8 cellular contexts compared by ENCODE assay signal in the genomic region with DNA sequence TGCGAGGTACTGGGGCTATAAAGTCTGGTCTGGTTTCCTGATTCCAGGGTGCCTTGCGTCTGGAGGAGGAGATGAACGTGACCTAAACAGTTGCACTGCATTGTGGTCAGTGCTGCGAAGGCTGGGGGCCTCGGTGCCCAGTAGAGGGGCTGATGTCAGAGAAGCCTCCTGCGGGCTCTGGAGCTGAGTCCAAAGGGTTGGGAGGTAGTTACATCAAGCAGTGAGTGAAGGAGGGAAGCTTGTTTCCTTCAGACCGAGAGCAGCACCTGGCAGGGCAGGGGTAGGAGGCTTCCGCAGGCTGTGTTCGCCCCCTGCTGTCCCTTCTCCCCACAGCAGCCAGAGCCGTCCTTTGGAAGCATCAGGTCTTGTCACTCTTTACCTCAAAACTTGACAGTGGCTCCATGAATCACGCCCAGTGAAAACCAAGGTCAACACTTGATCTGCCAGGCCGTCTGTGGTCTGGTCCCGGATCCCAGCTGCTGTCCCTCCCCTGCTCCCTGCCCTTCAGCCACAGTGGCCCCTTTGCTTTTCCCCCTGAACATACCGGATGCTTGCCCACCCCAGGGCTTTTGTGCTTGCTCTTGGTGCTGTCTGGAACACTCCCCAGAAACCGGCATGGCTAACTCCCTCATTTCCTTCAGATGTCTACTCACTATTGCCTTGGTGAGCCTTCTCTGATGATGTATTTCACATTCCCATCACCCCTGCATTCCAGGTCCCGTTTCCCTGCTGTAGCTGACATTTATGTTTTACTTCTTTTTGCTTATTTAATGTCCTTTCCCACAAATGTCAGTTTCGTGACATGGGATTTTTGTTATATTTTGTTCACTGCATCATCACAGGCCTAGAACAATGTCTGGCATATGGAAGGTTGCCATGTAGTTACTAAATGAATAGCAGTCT. TPM values are rescaled to one million over a fixed set of nuclear protein-coding genes. Genes with fewer than 3 reads are reported as not detected.
DNase-seq lines count a peak whose midpoint lies in the region; ATAC-seq and TF ChIP-seq lines count a peak whose summit lies in the region.

No MANE protein-coding gene starts in this region.

- DNase-seq in NOMO-1 treated with DMSO at 0.1 percent for 48 hours (lab: John Stamatoyannopoulos, UW; ENCODE audit: unreplicated experiment) (peak; percentile 14), NOMO-1 treated with dmso at 0.1 percent for 144 hours (lab: John Stamatoyannopoulos, UW; ENCODE audit: unreplicated experiment) (no peak), NCI-H2227 (lab: John Stamatoyannopoulos, UW; ENCODE audit: unreplicated experiment) (peak; percentile 52), epithelial cell of proximal tubule (ENCODE audit: low read depth) (no peak), naive B cell (peak; percentile 27), type B pancreatic cell (ENCODE audit: extremely low spot score, unreplicated experiment) (peak; percentile 77)
- DNase-seq in activated CD8-positive, alpha-beta T cell treated with anti-CD3 and anti-CD28 coated beads for 36 hours: peak; percentile 72

- peaks cover 11% of the 10 kb centered on the region for H3K36me3 Mint-ChIP-seq in activated CD8-positive, alpha-beta T cell treated with anti-CD3 and anti-CD28 coated beads for 36 hours (ENCODE audit: low read depth)
- H3K36me3 Mint-ChIP-seq in naive B cell (peaks cover 0 to 6% of the 10 kb centered on the region in 2 donors), type B pancreatic cell (peaks cover 36% of the 10 kb centered on the region)

- H3K4me1 Mint-ChIP-seq in activated CD8-positive, alpha-beta T cell treated with anti-CD3 and anti-CD28 coated beads for 36 hours (ENCODE audit: low read depth): peaks cover 40% of the 10 kb centered on the region
- H3K4me1 Mint-ChIP-seq in naive B cell (peaks cover 13 to 53% (median 38%) of the 10 kb centered on the region in 3 donors), type B pancreatic cell (ENCODE audit: unreplicated experiment) (peaks cover 45% of the 10 kb centered on the region)

- POLR2A ChIA-PET in activated CD8-positive, alpha-beta T cell treated with anti-CD3 and anti-CD28 coated beads for 36 hours (lab: Charles Lee): interaction anchor here (1.0 kb wide), 2 partner anchors 210 to 220 kb away, joined by 4 read pairs; partner anchors contain the start of gene AHCY

- CTCF ChIA-PET in activated CD8-positive, alpha-beta T cell treated with anti-CD3 and anti-CD28 coated beads for 36 hours (lab: Charles Lee): interaction anchor here (0.6 to 7.5 kb wide), 22 partner anchors 8 to 246 kb away, joined by 3 to 100 read pairs (median 4); partner anchors contain the start of genes AHCY and ITCH

- no peaks in the 10 kb centered on the region for H3K9me3 Mint-ChIP-seq in activated CD8-positive, alpha-beta T cell treated with anti-CD3 and anti-CD28 coated beads for 36 hours
- H3K9me3 Mint-ChIP-seq in naive B cell (no peaks in the 10 kb centered on the region), type B pancreatic cell (no peaks in the 10 kb centered on the region)

- no peak overlapping the region for H3K4me3 Mint-ChIP-seq in activated CD8-positive, alpha-beta T cell treated with anti-CD3 and anti-CD28 coated beads for 36 hours
- H3K4me3 Mint-ChIP-seq in naive B cell: peak overlapping the region in 1 of 8 donors; percentile 59
- no peak overlapping the region for H3K4me3 Mint-ChIP-seq in type B pancreatic cell

- no peak overlapping the region for H3K27ac Mint-ChIP-seq in activated CD8-positive, alpha-beta T cell treated with anti-CD3 and anti-CD28 coated beads for 36 hours
- H3K27ac Mint-ChIP-seq in naive B cell (peak overlapping the region in 3 of 6 donors; percentile 29 to 85 (median 65)), type B pancreatic cell (peak overlapping the region; percentile 100)

- no peaks in the 10 kb centered on the region for H3K27me3 Mint-ChIP-seq in activated CD8-positive, alpha-beta T cell treated with anti-CD3 and anti-CD28 coated beads for 36 hours
- H3K27me3 Mint-ChIP-seq in naive B cell (no peaks in the 10 kb centered on the region), type B pancreatic cell (no peaks in the 10 kb centered on the region)

- intact Hi-C loops in activated CD8-positive, alpha-beta T cell treated with anti-CD3 and anti-CD28 coated beads for 36 hours (cut with micrococcal nuclease): no loop called here

- H3K4me3 ChIP-seq in epithelial cell of proximal tubule (ENCODE audit: low read depth, low read length): no peak overlapping the region

- TF ChIP-seq CTCF in activated CD8-positive, alpha-beta T cell treated with anti-CD3 and anti-CD28 coated beads for 36 hours (IDR thresholded peaks at IDR 0.05): peak; percentile 55
- TF ChIP-seq CTCF in epithelial cell of proximal tubule (conservative IDR thresholded peaks at IDR 0.05; ENCODE audit: low read depth, low read length) (peak; percentile 72), type B pancreatic cell (conservative IDR thresholded peaks at IDR 0.05) (peak; percentile 80)

- peak; percentile 71 for ATAC-seq in activated CD8-positive, alpha-beta T cell treated with anti-CD3 and anti-CD28 coated beads for 36 hours
- ATAC-seq in naive B cell (ENCODE audit: low read depth in 2 of 2) (peak; percentile 63 to 82), HG03025 (IDR thresholded peaks at IDR 0.05; ENCODE audit: low FRiP score, unreplicated experiment) (no peak)

RNA-seq across cellular contexts. Expression of gene DYNLRB1, which starts 7.0 kb away (rescaled TPM):
- 10 to 100 TPM; 66.6 to 70.9 TPM for total RNA-seq in activated CD8-positive, alpha-beta T cell treated with anti-CD3 and anti-CD28 coated beads for 36 hours
- total RNA-seq in epithelial cell of proximal tubule: 165 and 193 TPM in 2 replicates
- 100 to 1,000 TPM; 216 to 265 (median 253) TPM for polyA plus RNA-seq in naive B cell (ENCODE audit: low read depth in 6 of 6)
- total RNA-seq in type B pancreatic cell (ENCODE audit: low replicate concordance): 164 and 201 TPM in 2 replicates

RNA-seq across cellular contexts. Expression of gene MAP1LC3A, which starts 35.3 kb away (rescaled TPM):
- 1 to 10 TPM in 1 of 2 experiments, under 1 TPM in 1; 0.92 to 1.0 TPM for total RNA-seq in activated CD8-positive, alpha-beta T cell treated with anti-CD3 and anti-CD28 coated beads for 36 hours
- total RNA-seq in epithelial cell of proximal tubule (21.6 and 28.3 TPM in 2 replicates), type B pancreatic cell (ENCODE audit: low replicate concordance) (83.9 and 85.2 TPM in 2 replicates)
- polyA plus RNA-seq in naive B cell (ENCODE audit: low read depth in 6 of 6): 1 to 10 TPM in 4 of 6 donors, under 1 TPM in 2; 0.49 to 3.5 (median 1.8) TPM

Comparison
In these comparisons a context has a peak if more than half of its experiments do, and no peak if none do; other contexts are left out.
1. DNase-seq: peak in NOMO-1 treated with DMSO at 0.1 percent for 48 hours (single experiment), NCI-H2227 (single experiment), activated CD8-positive, alpha-beta T cell treated with anti-CD3 and anti-CD28 coated beads for 36 hours (single experiment), naive B cell (single experiment) and type B pancreatic cell (single experiment); none in NOMO-1 treated with dmso at 0.1 percent for 144 hours (single experiment) and epithelial cell of proximal tubule (single experiment).
2. RNA of gene MAP1LC3A, which starts 35.3 kb away (total RNA-seq): 83.9 to 85.2 TPM in type B pancreatic cell and 21.6 to 28.3 TPM in epithelial cell of proximal tubule; 0.92 to 1.0 TPM in activated CD8-positive, alpha-beta T cell treated with anti-CD3 and anti-CD28 coated beads for 36 hours; every median in the first group is over 10 times any median in the second.
3. Peak in every context shown above with its lines, with median percentiles within 50 percentile points of each other: CTCF ChIP-seq.